ENCODE assay signal across 16 cellular contexts in genomic region chr17:76254275-76254674, GRCh38. TPM values are rescaled to one million over a fixed set of nuclear protein-coding genes. Genes with fewer than 3 reads are reported as not detected.
"Had no signal": no experiment of that assay in that cellular context is flagged by ENCODE, and none has a peak within 500 bp of the region (broad histone marks: within the 10 kb centered on the region; RNA-seq: fewer than 3 reads in every experiment).

No MANE protein-coding gene starts in this region.

- H3K4me3 Mint-ChIP-seq: activated T-cell treated with anti-CD3 and anti-CD28 coated beads, Interleukin-2, amount 50 U/mL, for 4 hours had no signal

- H3K4me1 ChIP-seq: tibial artery had no signal

- H3K36me3 ChIP-seq: left ventricle myocardium inferior, right atrium auricular region, tibial artery had no signal

- H3K27me3 ChIP-seq: body of pancreas, right atrium auricular region had no signal

- DNase-seq: activated CD4-positive, alpha-beta T cell treated with anti-CD3 and anti-CD28 coated beads for 1 hour; activated gamma-delta T cell treated with Interleukin-2 at 50 U/mL for 16 hours; activated T-cell treated with anti-CD3 and anti-CD28 coated beads, Interleukin-2, amount 50 U/mL, for 4 hours; amniotic stem cell; body of pancreas; central memory CD4-positive, alpha-beta T cell; effector CD8-positive, alpha-beta T cell; left ventricle myocardium inferior; mesenchymal stem cell; Right ventricle myocardium superior had no signal

- H3K4me3 ChIP-seq: body of pancreas, coronary artery, left ventricle myocardium inferior, right atrium auricular region, smooth muscle cell, tibial artery had no signal

- ATAC-seq: activated T-cell treated with anti-CD3 and anti-CD28 coated beads, Interleukin-2, amount 50 U/mL, for 4 hours; body of pancreas; SK-N-SH treated with all-trans-retinoic acid at 6 μM for 48 hours had no signal

- H3K27ac ChIP-seq: body of pancreas, coronary artery, left ventricle myocardium inferior, right atrium auricular region, tibial artery had no signal

- H3K9me3 ChIP-seq: body of pancreas, left ventricle myocardium inferior, right atrium auricular region, tibial artery had no signal

- H3K9me3 Mint-ChIP-seq: activated T-cell treated with anti-CD3 and anti-CD28 coated beads, Interleukin-2, amount 50 U/mL, for 4 hours had no signal

- H3K4me2 ChIP-seq: smooth muscle cell had no signal

- FAIRE-seq: keratinocyte had no signal

RNA-seq across cellular contexts. Expression of gene RNF157, which starts 14.0 kb away (rescaled TPM):
- polyA plus RNA-seq: keratinocyte had no signal
